In the genomic region with DNA sequence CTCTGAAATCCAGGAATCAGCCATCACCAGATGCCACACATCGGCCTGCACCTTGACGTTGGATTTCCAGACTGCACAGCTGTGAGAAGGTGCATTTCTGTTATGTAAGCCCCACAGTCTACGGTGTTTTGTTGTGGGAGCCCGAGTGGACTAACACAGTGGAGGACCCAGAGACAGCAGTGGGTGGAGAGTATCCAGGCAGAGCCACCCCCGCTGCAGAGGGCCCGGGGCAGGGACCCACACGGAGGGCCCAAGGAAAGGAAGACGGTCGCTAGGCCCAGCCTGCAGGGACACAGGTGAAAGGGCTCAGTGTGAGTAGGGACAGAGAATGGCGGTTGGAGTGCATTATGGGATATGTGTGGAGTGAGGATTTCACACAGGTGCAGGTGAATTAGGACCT, we compare ENCODE assay signal across 8 cellular contexts.
"Had no signal": no experiment of that assay in that cellular context is flagged by ENCODE, and none has a peak within 500 bp of the region (broad histone marks: within the 10 kb centered on the region; RNA-seq: fewer than 3 reads in every experiment).

No MANE protein-coding gene starts in this region.

- H3K27ac ChIP-seq: GM23248, HL-60 had no signal

- H2AFZ ChIP-seq: GM23248 had no signal

- H3K9ac ChIP-seq: GM23248 had no signal

- H3K4me3 ChIP-seq: GM23248, K562 had no signal

- DNase-seq: GM23248, GOT3, H9, HCEC 1CT, KG1 had no signal

- ATAC-seq: HepG2, K562 had no signal
